In genomic region chr19:18396471-18397241, GRCh38 we compare ENCODE assay signal across 1 cellular context.
TF ChIP-seq lines count a peak whose summit lies in the region.

No MANE protein-coding gene starts in this region.

TF ChIP-seq in HepG2, 621 proteins besides CTCF, POLR2A, EP300 and RAD21 (continued from another document and continues in another):
- TF ChIP-seq YY1 (IDR thresholded peaks at IDR 0.05; ENCODE audit: insufficient read depth, insufficient replicate concordance, low read depth, low read length) = no peak
- TF ChIP-seq STAG1 (CRISPR knock-in tag; IDR thresholded peaks at IDR 0.05) = no peak
- TF ChIP-seq ZBTB8A (CRISPR knock-in tag; IDR thresholded peaks at IDR 0.05; ENCODE audit: borderline replicate concordance, low read depth) = no peak
- no peak for TF ChIP-seq SP4 (CRISPR knock-in tag; IDR thresholded peaks at IDR 0.05)
- TF ChIP-seq KMT2A (CRISPR knock-in tag; IDR thresholded peaks at IDR 0.05) = no peak
- no peak for TF ChIP-seq ZNF772 (CRISPR knock-in tag; IDR thresholded peaks at IDR 0.05)
- no peak for TF ChIP-seq ADNP (CRISPR knock-in tag; IDR thresholded peaks at IDR 0.05)
- TF ChIP-seq, protein P1, sequence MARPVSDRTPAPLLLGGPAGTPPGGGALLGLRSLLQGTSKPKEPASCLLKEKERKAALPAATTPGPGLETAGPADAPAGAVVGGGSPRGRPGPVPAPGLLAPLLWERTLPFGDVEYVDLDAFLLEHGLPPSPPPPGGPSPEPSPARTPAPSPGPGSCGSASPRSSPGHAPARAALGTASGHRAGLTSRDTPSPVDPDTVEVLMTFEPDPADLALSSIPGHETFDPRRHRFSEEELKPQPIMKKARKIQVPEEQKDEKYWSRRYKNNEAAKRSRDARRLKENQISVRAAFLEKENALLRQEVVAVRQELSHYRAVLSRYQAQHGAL (CRISPR knock-in tag; IDR thresholded peaks at IDR 0.05; ENCODE audit: not compliant biosample characterization) = no peak
- TF ChIP-seq, protein P2, sequence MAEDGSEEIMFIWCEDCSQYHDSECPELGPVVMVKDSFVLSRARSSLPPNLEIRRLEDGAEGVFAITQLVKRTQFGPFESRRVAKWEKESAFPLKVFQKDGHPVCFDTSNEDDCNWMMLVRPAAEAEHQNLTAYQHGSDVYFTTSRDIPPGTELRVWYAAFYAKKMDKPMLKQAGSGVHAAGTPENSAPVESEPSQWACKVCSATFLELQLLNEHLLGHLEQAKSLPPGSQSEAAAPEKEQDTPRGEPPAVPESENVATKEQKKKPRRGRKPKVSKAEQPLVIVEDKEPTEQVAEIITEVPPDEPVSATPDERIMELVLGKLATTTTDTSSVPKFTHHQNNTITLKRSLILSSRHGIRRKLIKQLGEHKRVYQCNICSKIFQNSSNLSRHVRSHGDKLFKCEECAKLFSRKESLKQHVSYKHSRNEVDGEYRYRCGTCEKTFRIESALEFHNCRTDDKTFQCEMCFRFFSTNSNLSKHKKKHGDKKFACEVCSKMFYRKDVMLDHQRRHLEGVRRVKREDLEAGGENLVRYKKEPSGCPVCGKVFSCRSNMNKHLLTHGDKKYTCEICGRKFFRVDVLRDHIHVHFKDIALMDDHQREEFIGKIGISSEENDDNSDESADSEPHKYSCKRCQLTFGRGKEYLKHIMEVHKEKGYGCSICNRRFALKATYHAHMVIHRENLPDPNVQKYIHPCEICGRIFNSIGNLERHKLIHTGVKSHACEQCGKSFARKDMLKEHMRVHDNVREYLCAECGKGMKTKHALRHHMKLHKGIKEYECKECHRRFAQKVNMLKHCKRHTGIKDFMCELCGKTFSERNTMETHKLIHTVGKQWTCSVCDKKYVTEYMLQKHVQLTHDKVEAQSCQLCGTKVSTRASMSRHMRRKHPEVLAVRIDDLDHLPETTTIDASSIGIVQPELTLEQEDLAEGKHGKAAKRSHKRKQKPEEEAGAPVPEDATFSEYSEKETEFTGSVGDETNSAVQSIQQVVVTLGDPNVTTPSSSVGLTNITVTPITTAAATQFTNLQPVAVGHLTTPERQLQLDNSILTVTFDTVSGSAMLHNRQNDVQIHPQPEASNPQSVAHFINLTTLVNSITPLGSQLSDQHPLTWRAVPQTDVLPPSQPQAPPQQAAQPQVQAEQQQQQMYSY (CRISPR knock-in tag; IDR thresholded peaks at IDR 0.05) = no peak
- TF ChIP-seq PCBP1 (IDR thresholded peaks at IDR 0.05; ENCODE audit: borderline replicate concordance, low read depth, low read length) = no peak
- TF ChIP-seq BRD4 (CRISPR knock-in tag; IDR thresholded peaks at IDR 0.05) = no peak
- TF ChIP-seq CEBPG (CRISPR knock-in tag; IDR thresholded peaks at IDR 0.05) = 0 out of 2 replicates have a peak, but pooled peaks have one; percentile 14
- TF ChIP-seq ZNF577 (CRISPR knock-in tag; IDR thresholded peaks at IDR 0.05; ENCODE audit: borderline replicate concordance, low read depth) = no peak
- TF ChIP-seq ZBTB21 (CRISPR knock-in tag; IDR thresholded peaks at IDR 0.05) = no peak
- no peak for TF ChIP-seq HHEX (CRISPR knock-in tag; IDR thresholded peaks at IDR 0.05)
- no peak for TF ChIP-seq ZNF670 (CRISPR knock-in tag; IDR thresholded peaks at IDR 0.05; ENCODE audit: borderline replicate concordance)
- peak; percentile 65 for TF ChIP-seq ZFX (CRISPR knock-in tag; IDR thresholded peaks at IDR 0.05; ENCODE audit: low read depth)
- TF ChIP-seq, protein P3, sequence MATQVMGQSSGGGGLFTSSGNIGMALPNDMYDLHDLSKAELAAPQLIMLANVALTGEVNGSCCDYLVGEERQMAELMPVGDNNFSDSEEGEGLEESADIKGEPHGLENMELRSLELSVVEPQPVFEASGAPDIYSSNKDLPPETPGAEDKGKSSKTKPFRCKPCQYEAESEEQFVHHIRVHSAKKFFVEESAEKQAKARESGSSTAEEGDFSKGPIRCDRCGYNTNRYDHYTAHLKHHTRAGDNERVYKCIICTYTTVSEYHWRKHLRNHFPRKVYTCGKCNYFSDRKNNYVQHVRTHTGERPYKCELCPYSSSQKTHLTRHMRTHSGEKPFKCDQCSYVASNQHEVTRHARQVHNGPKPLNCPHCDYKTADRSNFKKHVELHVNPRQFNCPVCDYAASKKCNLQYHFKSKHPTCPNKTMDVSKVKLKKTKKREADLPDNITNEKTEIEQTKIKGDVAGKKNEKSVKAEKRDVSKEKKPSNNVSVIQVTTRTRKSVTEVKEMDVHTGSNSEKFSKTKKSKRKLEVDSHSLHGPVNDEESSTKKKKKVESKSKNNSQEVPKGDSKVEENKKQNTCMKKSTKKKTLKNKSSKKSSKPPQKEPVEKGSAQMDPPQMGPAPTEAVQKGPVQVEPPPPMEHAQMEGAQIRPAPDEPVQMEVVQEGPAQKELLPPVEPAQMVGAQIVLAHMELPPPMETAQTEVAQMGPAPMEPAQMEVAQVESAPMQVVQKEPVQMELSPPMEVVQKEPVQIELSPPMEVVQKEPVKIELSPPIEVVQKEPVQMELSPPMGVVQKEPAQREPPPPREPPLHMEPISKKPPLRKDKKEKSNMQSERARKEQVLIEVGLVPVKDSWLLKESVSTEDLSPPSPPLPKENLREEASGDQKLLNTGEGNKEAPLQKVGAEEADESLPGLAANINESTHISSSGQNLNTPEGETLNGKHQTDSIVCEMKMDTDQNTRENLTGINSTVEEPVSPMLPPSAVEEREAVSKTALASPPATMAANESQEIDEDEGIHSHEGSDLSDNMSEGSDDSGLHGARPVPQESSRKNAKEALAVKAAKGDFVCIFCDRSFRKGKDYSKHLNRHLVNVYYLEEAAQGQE (IDR thresholded peaks at IDR 0.05; ENCODE audit: borderline replicate concordance in 1 of 2, low read depth in 1 of 2, low read length in 2 of 2) = no peak
- TF ChIP-seq HNRNPK (IDR thresholded peaks at IDR 0.05; ENCODE audit: low read depth, low read length, poor library complexity, severe bottlenecking) = no peak
- TF ChIP-seq NR1H2 (CRISPR knock-in tag; IDR thresholded peaks at IDR 0.05; ENCODE audit: borderline replicate concordance, low read depth) = no peak
- TF ChIP-seq, protein P4, sequence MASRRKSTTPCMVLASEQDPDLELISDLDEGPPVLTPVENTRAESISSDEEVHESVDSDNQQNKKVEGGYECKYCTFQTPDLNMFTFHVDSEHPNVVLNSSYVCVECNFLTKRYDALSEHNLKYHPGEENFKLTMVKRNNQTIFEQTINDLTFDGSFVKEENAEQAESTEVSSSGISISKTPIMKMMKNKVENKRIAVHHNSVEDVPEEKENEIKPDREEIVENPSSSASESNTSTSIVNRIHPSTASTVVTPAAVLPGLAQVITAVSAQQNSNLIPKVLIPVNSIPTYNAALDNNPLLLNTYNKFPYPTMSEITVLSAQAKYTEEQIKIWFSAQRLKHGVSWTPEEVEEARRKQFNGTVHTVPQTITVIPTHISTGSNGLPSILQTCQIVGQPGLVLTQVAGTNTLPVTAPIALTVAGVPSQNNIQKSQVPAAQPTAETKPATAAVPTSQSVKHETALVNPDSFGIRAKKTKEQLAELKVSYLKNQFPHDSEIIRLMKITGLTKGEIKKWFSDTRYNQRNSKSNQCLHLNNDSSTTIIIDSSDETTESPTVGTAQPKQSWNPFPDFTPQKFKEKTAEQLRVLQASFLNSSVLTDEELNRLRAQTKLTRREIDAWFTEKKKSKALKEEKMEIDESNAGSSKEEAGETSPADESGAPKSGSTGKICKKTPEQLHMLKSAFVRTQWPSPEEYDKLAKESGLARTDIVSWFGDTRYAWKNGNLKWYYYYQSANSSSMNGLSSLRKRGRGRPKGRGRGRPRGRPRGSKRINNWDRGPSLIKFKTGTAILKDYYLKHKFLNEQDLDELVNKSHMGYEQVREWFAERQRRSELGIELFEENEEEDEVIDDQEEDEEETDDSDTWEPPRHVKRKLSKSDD (CRISPR knock-in tag; IDR thresholded peaks at IDR 0.05; ENCODE audit: low read depth) = no peak
- TF ChIP-seq ZIK1 (CRISPR knock-in tag; IDR thresholded peaks at IDR 0.05; ENCODE audit: borderline replicate concordance, low read depth) = no peak
- TF ChIP-seq CSRNP2 (CRISPR knock-in tag; conservative IDR thresholded peaks at IDR 0.05; ENCODE audit: low read depth) = no peak
- peak; percentile 85 for TF ChIP-seq RXRA (CRISPR knock-in tag; IDR thresholded peaks at IDR 0.05)
- no peak for TF ChIP-seq HOXD1 (CRISPR knock-in tag; IDR thresholded peaks at IDR 0.05)
- no peak for TF ChIP-seq MAFF (IDR thresholded peaks at IDR 0.05; ENCODE audit: low read depth, low read length)
- no peak for TF ChIP-seq ZNF143 (CRISPR knock-in tag; IDR thresholded peaks at IDR 0.05)
- TF ChIP-seq ZNF878 (CRISPR knock-in tag; IDR thresholded peaks at IDR 0.05) = no peak
- TF ChIP-seq ZNF337 (CRISPR knock-in tag; IDR thresholded peaks at IDR 0.05; ENCODE audit: borderline replicate concordance, low read depth) = no peak
- no peak for TF ChIP-seq SNAPC2 (CRISPR knock-in tag; IDR thresholded peaks at IDR 0.05)
- TF ChIP-seq RFXANK (CRISPR knock-in tag; IDR thresholded peaks at IDR 0.05) = no peak
- TF ChIP-seq MXD4 (CRISPR knock-in tag; IDR thresholded peaks at IDR 0.05) = peak; percentile 62; the same call in 1 of the 2 replicates
- TF ChIP-seq ZNF609 (CRISPR knock-in tag; IDR thresholded peaks at IDR 0.05; ENCODE audit: borderline replicate concordance) = peak; percentile 57; the same call in 1 of the 2 replicates
- TF ChIP-seq, protein P5, sequence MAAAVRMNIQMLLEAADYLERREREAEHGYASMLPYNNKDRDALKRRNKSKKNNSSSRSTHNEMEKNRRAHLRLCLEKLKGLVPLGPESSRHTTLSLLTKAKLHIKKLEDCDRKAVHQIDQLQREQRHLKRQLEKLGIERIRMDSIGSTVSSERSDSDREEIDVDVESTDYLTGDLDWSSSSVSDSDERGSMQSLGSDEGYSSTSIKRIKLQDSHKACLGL (CRISPR knock-in tag; IDR thresholded peaks at IDR 0.05) = no peak
- TF ChIP-seq, protein P6, sequence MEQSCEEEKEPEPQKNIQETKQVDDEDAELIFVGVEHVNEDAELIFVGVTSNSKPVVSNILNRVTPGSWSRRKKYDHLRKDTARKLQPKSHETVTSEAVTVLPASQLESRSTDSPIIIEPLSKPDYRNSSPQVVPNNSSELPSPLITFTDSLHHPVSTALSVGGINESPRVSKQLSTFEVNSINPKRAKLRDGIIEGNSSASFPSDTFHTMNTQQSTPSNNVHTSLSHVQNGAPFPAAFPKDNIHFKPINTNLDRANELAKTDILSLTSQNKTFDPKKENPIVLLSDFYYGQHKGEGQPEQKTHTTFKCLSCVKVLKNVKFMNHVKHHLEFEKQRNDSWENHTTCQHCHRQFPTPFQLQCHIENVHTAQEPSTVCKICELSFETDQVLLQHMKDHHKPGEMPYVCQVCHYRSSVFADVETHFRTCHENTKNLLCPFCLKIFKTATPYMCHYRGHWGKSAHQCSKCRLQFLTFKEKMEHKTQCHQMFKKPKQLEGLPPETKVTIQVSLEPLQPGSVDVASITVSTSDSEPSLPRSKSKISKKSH (CRISPR knock-in tag; IDR thresholded peaks at IDR 0.05; ENCODE audit: borderline replicate concordance) = no peak
- TF ChIP-seq ZSCAN9 (CRISPR knock-in tag; IDR thresholded peaks at IDR 0.05; ENCODE audit: borderline replicate concordance) = no peak
- TF ChIP-seq KAT8 (CRISPR knock-in tag; IDR thresholded peaks at IDR 0.05) = no peak
- no peak for TF ChIP-seq ZNF562 (CRISPR knock-in tag; IDR thresholded peaks at IDR 0.05; ENCODE audit: borderline replicate concordance)
- TF ChIP-seq MBNL3 (CRISPR knock-in tag; conservative IDR thresholded peaks at IDR 0.05) = no peak
- peak; percentile 40; the same call in 1 of the 2 replicates for TF ChIP-seq BCL6 (CRISPR knock-in tag; IDR thresholded peaks at IDR 0.05)
- no peak for TF ChIP-seq RFX3 (CRISPR knock-in tag; IDR thresholded peaks at IDR 0.05)
- no peak for TF ChIP-seq SMYD3 (CRISPR knock-in tag; IDR thresholded peaks at IDR 0.05)
- TF ChIP-seq CC2D1A (CRISPR knock-in tag; IDR thresholded peaks at IDR 0.05) = no peak
- TF ChIP-seq ZC3H13 (CRISPR knock-in tag; IDR thresholded peaks at IDR 0.05) = no peak
- no peak for TF ChIP-seq SOX5 (CRISPR knock-in tag; IDR thresholded peaks at IDR 0.05; ENCODE audit: borderline replicate concordance)
- peak; percentile 46; the same call in 1 of the 2 replicates for TF ChIP-seq SPEN (CRISPR knock-in tag; IDR thresholded peaks at IDR 0.05; ENCODE audit: low read depth)
